ENCODE assay signal across 1 cellular context in the genomic region with DNA sequence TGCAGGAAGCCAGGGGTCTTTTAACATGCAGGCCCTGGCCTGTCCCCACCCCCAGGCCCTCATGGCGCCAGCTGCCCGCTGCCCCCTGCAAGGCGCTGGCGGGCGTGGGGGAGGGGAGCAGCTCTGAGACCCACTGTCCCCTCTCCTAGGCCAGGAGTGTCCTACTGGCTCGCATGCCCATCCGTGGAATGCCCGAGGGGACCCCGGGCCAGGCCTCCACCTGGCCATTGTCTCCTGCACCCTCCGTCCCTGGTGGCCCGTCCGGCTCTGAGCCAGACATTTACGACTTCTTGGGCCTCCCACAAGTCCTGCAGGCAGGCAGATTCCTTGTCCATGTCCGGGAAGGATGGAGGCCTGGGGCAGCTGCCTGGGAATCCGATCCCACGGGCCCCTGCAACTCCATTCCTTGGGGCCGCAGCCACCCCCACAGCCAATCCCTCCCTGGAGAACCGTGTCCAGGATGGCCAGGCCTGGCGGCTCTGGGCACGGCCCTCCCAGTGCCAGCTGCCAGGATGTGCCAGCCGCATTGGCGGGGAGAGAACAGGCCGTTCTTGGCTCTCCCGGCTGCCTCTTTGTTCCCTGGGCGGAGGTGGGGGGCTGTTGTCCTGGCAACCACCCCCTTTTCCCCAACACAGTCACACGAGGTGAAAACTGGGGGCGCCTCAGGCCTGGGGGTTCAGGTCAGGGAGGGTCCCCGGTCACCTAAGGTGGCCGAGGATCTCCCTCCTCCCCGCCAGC.
TF ChIP-seq lines count a peak whose summit lies in the region.

No MANE protein-coding gene starts in this region.

TF ChIP-seq in H1, 55 proteins besides CTCF, POLR2A, EP300 and RAD21:
- TF ChIP-seq SIRT6 (IDR thresholded peaks at IDR 0.05; ENCODE audit: low read length) (no peak), CREB1 (IDR thresholded peaks at IDR 0.05) (no peak), RFX5 (IDR thresholded peaks at IDR 0.05; ENCODE audit: borderline replicate concordance, low read depth, low read length) (no peak), ASH2L (IDR thresholded peaks at IDR 0.05; ENCODE audit: low read length) (no peak), MAFK (IDR thresholded peaks at IDR 0.05; ENCODE audit: low read depth, low read length) (no peak), FOSL1 (IDR thresholded peaks at IDR 0.05; ENCODE audit: insufficient read depth, low read depth, low read length) (no peak), CBX5 (IDR thresholded peaks at IDR 0.05; ENCODE audit: low read depth, low read length) (no peak), SUZ12 (IDR thresholded peaks at IDR 0.05; ENCODE audit: low read length) (no peak), ZNF274 (IDR thresholded peaks at IDR 0.05; ENCODE audit: borderline replicate concordance, extremely low read depth, low read length) (no peak), KDM1A (IDR thresholded peaks at IDR 0.05; ENCODE audit: borderline replicate concordance, low read length) (no peak), SP4 (IDR thresholded peaks at IDR 0.05; ENCODE audit: low read length) (no peak), TBP (IDR thresholded peaks at IDR 0.05; ENCODE audit: low read depth, low read length) (no peak), KDM4A (IDR thresholded peaks at IDR 0.05; ENCODE audit: low read depth, low read length, severe bottlenecking) (no peak), SIN3A (conservative IDR thresholded peaks at IDR 0.05 in 1 of 2, IDR thresholded peaks at IDR 0.05 in 1 of 2; ENCODE audit: low read depth in 1 of 2, low read length in 2 of 2) (no peak), MAX (IDR thresholded peaks at IDR 0.05) (no peak), SAP30 (IDR thresholded peaks at IDR 0.05; ENCODE audit: insufficient read depth, insufficient replicate concordance, low read length) (no peak), RNF2 (IDR thresholded peaks at IDR 0.05; ENCODE audit: borderline replicate concordance, low read depth, low read length, missing control alignments, poor library complexity, severe bottlenecking) (no peak), BRCA1 (IDR thresholded peaks at IDR 0.05; ENCODE audit: low read depth, low read length) (no peak)
